Comparison of ENCODE assay signal across 11 cellular contexts in genomic region chr6:5333653-5334052, GRCh38.
DNase-seq lines count a peak whose midpoint lies in the region; ATAC-seq and TF ChIP-seq lines count a peak whose summit lies in the region.
"Had no signal": no experiment of that assay in that cellular context is flagged by ENCODE, and none has a peak within 500 bp of the region (broad histone marks: within the 10 kb centered on the region; RNA-seq: fewer than 3 reads in every experiment).

No MANE protein-coding gene starts in this region.

- H3K27me3 Mint-ChIP-seq in neural progenitor cell (ENCODE audit: insufficient read depth, low read depth): no peaks in the 10 kb centered on the region
- H3K27me3 Mint-ChIP-seq: activated naive CD4-positive, alpha-beta T cell treated with anti-CD3 and anti-CD28 coated beads, Interleukin-2, amount 50 U/mL, for 24 hours had no signal

- no peak overlapping the region for H3K4me3 Mint-ChIP-seq in neural progenitor cell
- H3K4me3 Mint-ChIP-seq: activated CD8-positive, alpha-beta T cell treated with anti-CD3 and anti-CD28 coated beads, Interleukin-2, amount 10 ng/mL, durations not matched to agents 7 days and 5 days; activated naive CD4-positive, alpha-beta T cell treated with anti-CD3 and anti-CD28 coated beads, Interleukin-2, amount 50 U/mL, for 24 hours had no signal

- 0 out of 2 replicates have a peak, but pooled peaks cover 4% of the 10 kb centered on the region for H3K9me2 ChIP-seq in GM23248 (ENCODE audit: insufficient read depth)

- H3K9ac ChIP-seq in GM23248: no peak overlapping the region
- H3K9ac ChIP-seq in neural progenitor cell: no peak overlapping the region

- no peaks in the 10 kb centered on the region for H3K27me3 ChIP-seq in GM23248 (replicated peaks; ENCODE audit: insufficient read depth)
- no peaks in the 10 kb centered on the region for H3K27me3 ChIP-seq in neural progenitor cell

- no peaks in the 10 kb centered on the region for H3K9me3 ChIP-seq in GM23248 (ENCODE audit: low read depth)
- no peaks in the 10 kb centered on the region for H3K9me3 ChIP-seq in neural progenitor cell (ENCODE audit: low read depth)

- intact Hi-C loops in sciatic nerve (cut with DNase I): no loop called here

- peak; percentile 59 for ATAC-seq in sciatic nerve
- ATAC-seq in HG03097 (IDR thresholded peaks at IDR 0.05; ENCODE audit: low FRiP score, unreplicated experiment): no peak
- ATAC-seq in HG03025 (IDR thresholded peaks at IDR 0.05; ENCODE audit: low FRiP score, unreplicated experiment): no peak
- ATAC-seq: activated CD8-positive, alpha-beta T cell treated with anti-CD3 and anti-CD28 coated beads, Interleukin-2, amount 10 ng/mL, durations not matched to agents 7 days and 5 days had no signal

- H3K27ac ChIP-seq in GM23248 (no peak overlapping the region), neural progenitor cell (no peak overlapping the region)

- WGBS in GM23248 (ENCODE audit: low coverage in 1 of 2, low lambda C conversion rate in 2 of 2, missing lambda C conversion rate in 2 of 2), 2 experiments: 82 to 83% methylated on average over 3 of the region's 3 CpGs

- peaks cover 3% of the 10 kb centered on the region for H3K9me3 Mint-ChIP-seq in neural progenitor cell
- H3K9me3 Mint-ChIP-seq: activated naive CD4-positive, alpha-beta T cell treated with anti-CD3 and anti-CD28 coated beads, Interleukin-2, amount 50 U/mL, for 24 hours had no signal

- H3K36me3 Mint-ChIP-seq in neural progenitor cell: peaks cover 5% of the 10 kb centered on the region

- H3K36me3 ChIP-seq in GM23248 (ENCODE audit: low read depth) (no peaks in the 10 kb centered on the region), neural progenitor cell (no peaks in the 10 kb centered on the region)

- H4K20me1 ChIP-seq in GM23248 (ENCODE audit: insufficient read depth) (no peaks in the 10 kb centered on the region), neural progenitor cell (ENCODE audit: low read depth) (no peaks in the 10 kb centered on the region)

- in situ Hi-C loops in GM23248 (cut with MboI): no loop called here

- H3F3A ChIP-seq in GM23248 (ENCODE audit: insufficient read depth) (no peaks in the 10 kb centered on the region), neural progenitor cell (ENCODE audit: low read depth) (no peaks in the 10 kb centered on the region)

- H3K27ac Mint-ChIP-seq in neural progenitor cell: no peak overlapping the region
- H3K27ac Mint-ChIP-seq: activated CD8-positive, alpha-beta T cell treated with anti-CD3 and anti-CD28 coated beads, Interleukin-2, amount 10 ng/mL, durations not matched to agents 7 days and 5 days; activated naive CD4-positive, alpha-beta T cell treated with anti-CD3 and anti-CD28 coated beads, Interleukin-2, amount 50 U/mL, for 24 hours had no signal

- H3K4me1 ChIP-seq in GM23248 (ENCODE audit: insufficient read depth): no peaks in the 10 kb centered on the region
- no peaks in the 10 kb centered on the region for H3K4me1 ChIP-seq in neural progenitor cell

- H3K4me2 ChIP-seq in GM23248 (ENCODE audit: unreplicated experiment) (no peak overlapping the region), neural progenitor cell (no peak overlapping the region)

- TF ChIP-seq CTCF in epithelial cell of esophagus (IDR thresholded peaks at IDR 0.05; ENCODE audit: insufficient read depth, low read depth, low read length, missing control alignments) (no peak), neural progenitor cell (IDR thresholded peaks at IDR 0.05) (no peak)

- H3K79me2 ChIP-seq in GM23248 (ENCODE audit: insufficient read depth): peaks cover 29% of the 10 kb centered on the region
- H3K79me2 ChIP-seq in neural progenitor cell (ENCODE audit: low read depth): no peaks in the 10 kb centered on the region

- no peaks in the 10 kb centered on the region for H3K4me1 Mint-ChIP-seq in neural progenitor cell

- no peak overlapping the region for H2AFZ ChIP-seq in GM23248
- no peak overlapping the region for H2AFZ ChIP-seq in neural progenitor cell (replicated peaks)

- H3K4me3 ChIP-seq in GM23248: no peak overlapping the region
- H3K4me3 ChIP-seq in epithelial cell of esophagus (ENCODE audit: low read length): no peak overlapping the region
- no peak overlapping the region for H3K4me3 ChIP-seq in neural progenitor cell

- DNase-seq in GM23248 (peak; percentile 59), NCI-H748 treated with DMSO at 0.1 percent for 48 hours (lab: John Stamatoyannopoulos, UW) (peak; percentile 94), epithelial cell of esophagus (ENCODE audit: low read depth) (peak; percentile 37), sciatic nerve (ENCODE audit: low spot score) (no peak), neural progenitor cell (ENCODE audit: low spot score) (no peak)
- no peak for DNase-seq in stimulated activated CD4-positive, alpha-beta T cell treated with anti-CD3 and anti-CD28 coated beads, Interleukin-1b, Interleukin-23, amount 100 ng/mL, for 48 hours
- DNase-seq: activated CD8-positive, alpha-beta T cell treated with anti-CD3 and anti-CD28 coated beads, Interleukin-2, amount 10 ng/mL, durations not matched to agents 7 days and 5 days; DMS79 treated with DMSO at 0.1 percent for 48 hours had no signal

Comparison
In these comparisons a context has a peak if more than half of its experiments do, and no peak if none do; other contexts are left out.
1. DNase-seq: peak in GM23248 (single experiment), NCI-H748 treated with DMSO at 0.1 percent for 48 hours (single experiment) and epithelial cell of esophagus (single experiment); none in sciatic nerve (single experiment), neural progenitor cell (single experiment) and stimulated activated CD4-positive, alpha-beta T cell treated with anti-CD3 and anti-CD28 coated beads, Interleukin-1b, Interleukin-23, amount 100 ng/mL, for 48 hours (single experiment).